ENCODE assay signal across 27 cellular contexts in the genomic region with DNA sequence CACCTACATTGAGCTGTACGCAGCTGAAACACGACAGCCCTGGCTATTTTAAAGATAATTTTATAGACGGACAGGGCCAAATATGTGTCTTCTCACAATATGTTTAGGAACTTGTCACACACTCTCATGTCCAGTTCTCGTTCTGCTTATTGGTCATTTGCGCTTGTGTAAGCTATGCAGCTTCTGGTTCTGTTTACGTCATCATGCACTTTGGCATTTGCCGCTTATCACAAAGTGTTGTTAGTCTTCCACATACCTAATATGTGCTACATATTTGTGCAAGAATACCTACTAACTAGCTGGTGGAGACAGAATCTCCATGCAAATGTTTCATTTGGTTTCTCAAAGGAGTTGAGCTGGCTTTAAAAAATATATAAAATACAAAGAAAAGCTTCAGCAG.
"Had no signal": no experiment of that assay in that cellular context is flagged by ENCODE, and none has a peak within 500 bp of the region (broad histone marks: within the 10 kb centered on the region; RNA-seq: fewer than 3 reads in every experiment).

No MANE protein-coding gene starts in this region.

- H3K4me3 ChIP-seq: adrenal gland, ascending aorta, dorsolateral prefrontal cortex, hepatocyte, smooth muscle cell, transverse colon, uterus had no signal

- H3K36me3 Mint-ChIP-seq: activated naive CD8-positive, alpha-beta T cell; immature natural killer cell had no signal

- H3K9me3 Mint-ChIP-seq: activated T-helper 1 cell treated with anti-CD3 and anti-CD28 coated beads, Interleukin-12 subunit alpha, Interleukin-12 subunit beta, Interleukin-2, Interleukin-4 antibody, amounts not matched to agents 30 ng/mL and 10 ng/mL and 1 ng/mL, durations not matched to agents 14 hours and 24 hours and 36 hours; effector memory CD8-positive, alpha-beta T cell; immature natural killer cell; stimulated activated naive B cell treated with anti-CD40 and anti-IgM and Interleukin-4, amounts not matched to agents 10 μg/mL and 1 μg/mL and 100 μg/mL, for 72 hours had no signal

- H3K27ac Mint-ChIP-seq: activated CD8-positive, alpha-beta T cell treated with anti-CD3 and anti-CD28 coated beads, Interleukin-2, amount 10 ng/mL, durations not matched to agents 7 days and 5 days; activated naive CD8-positive, alpha-beta T cell; activated T-helper 1 cell treated with anti-CD3 and anti-CD28 coated beads, Interleukin-12 subunit alpha, Interleukin-12 subunit beta, Interleukin-2, Interleukin-4 antibody, amounts not matched to agents 30 ng/mL and 10 ng/mL and 1 ng/mL, durations not matched to agents 14 hours and 24 hours and 36 hours; effector memory CD8-positive, alpha-beta T cell; immature natural killer cell; memory B cell; stimulated activated naive B cell treated with anti-CD40 and anti-IgM and Interleukin-4, amounts not matched to agents 10 μg/mL and 1 μg/mL and 100 μg/mL, for 72 hours; T-helper 17 cell had no signal

- H3K36me3 ChIP-seq: adrenal gland, ascending aorta, brain microvascular endothelial cell, transverse colon, uterus had no signal

- H3K27me3 ChIP-seq: adrenal gland, ascending aorta, brain microvascular endothelial cell, hepatocyte, transverse colon, uterus had no signal

- ATAC-seq: activated CD8-positive, alpha-beta T cell treated with anti-CD3 and anti-CD28 coated beads, Interleukin-2, amount 10 ng/mL, durations not matched to agents 7 days and 5 days; effector memory CD8-positive, alpha-beta T cell; esophagus mucosa; left ventricle myocardium superior; sciatic nerve; stimulated activated naive B cell treated with anti-CD40 and anti-IgM and Interleukin-4, amounts not matched to agents 10 μg/mL and 1 μg/mL and 100 μg/mL, for 72 hours; T-helper 17 cell had no signal

- H3K27me3 Mint-ChIP-seq: activated naive CD8-positive, alpha-beta T cell had no signal

- H3K4me3 Mint-ChIP-seq: activated CD8-positive, alpha-beta T cell treated with anti-CD3 and anti-CD28 coated beads, Interleukin-2, amount 10 ng/mL, durations not matched to agents 7 days and 5 days; activated naive CD8-positive, alpha-beta T cell; activated T-helper 1 cell treated with anti-CD3 and anti-CD28 coated beads, Interleukin-12 subunit alpha, Interleukin-12 subunit beta, Interleukin-2, Interleukin-4 antibody, amounts not matched to agents 30 ng/mL and 10 ng/mL and 1 ng/mL, durations not matched to agents 14 hours and 24 hours and 36 hours; effector memory CD8-positive, alpha-beta T cell; immature natural killer cell; memory B cell; stimulated activated naive B cell treated with anti-CD40 and anti-IgM and Interleukin-4, amounts not matched to agents 10 μg/mL and 1 μg/mL and 100 μg/mL, for 72 hours; T-helper 17 cell had no signal

- DNase-seq: activated CD4-positive, alpha-beta T cell treated with anti-CD3 and anti-CD28 coated beads, Interleukin-2, amount 50 U/mL, for 1 hour; activated CD4-positive, CD25-positive, alpha-beta regulatory T cell treated with anti-CD3 and anti-CD28 coated beads, Interleukin-2, amount 50 U/mL, for 72 hours; activated CD8-positive, alpha-beta T cell treated with anti-CD3 and anti-CD28 coated beads, Interleukin-2, amount 10 ng/mL, durations not matched to agents 7 days and 5 days; adrenal gland; brain microvascular endothelial cell; caudate nucleus; dorsolateral prefrontal cortex; effector memory CD8-positive, alpha-beta T cell; glutamatergic neuron; immature natural killer cell; left ventricle myocardium superior; occipital lobe; posterior cingulate gyrus; stimulated activated CD4-positive, alpha-beta T cell treated with anti-CD3 and anti-CD28 coated beads, Interleukin-2, amount 100 ng/mL, for 48 hours; stimulated activated CD8-positive, alpha-beta memory T cell treated with anti-CD3 and anti-CD28 coated beads, Interleukin-4, amount 100 ng/mL, for 48 hours; stimulated activated naive B cell treated with anti-CD40 and anti-IgM and Interleukin-4, amounts not matched to agents 10 μg/mL and 1 μg/mL and 100 μg/mL, for 72 hours; T-helper 17 cell; transverse colon; uterus had no signal

- H3K27ac ChIP-seq: adrenal gland, ascending aorta, brain microvascular endothelial cell, dorsolateral prefrontal cortex, hepatocyte, transverse colon, uterus had no signal

- H3K4me1 ChIP-seq: adrenal gland, ascending aorta, transverse colon, uterus had no signal

- H3K4me1 Mint-ChIP-seq: immature natural killer cell, T-helper 17 cell had no signal

- H3K9me3 ChIP-seq: adrenal gland, ascending aorta, transverse colon, uterus had no signal
